8 cellular contexts compared by ENCODE assay signal in the genomic region with DNA sequence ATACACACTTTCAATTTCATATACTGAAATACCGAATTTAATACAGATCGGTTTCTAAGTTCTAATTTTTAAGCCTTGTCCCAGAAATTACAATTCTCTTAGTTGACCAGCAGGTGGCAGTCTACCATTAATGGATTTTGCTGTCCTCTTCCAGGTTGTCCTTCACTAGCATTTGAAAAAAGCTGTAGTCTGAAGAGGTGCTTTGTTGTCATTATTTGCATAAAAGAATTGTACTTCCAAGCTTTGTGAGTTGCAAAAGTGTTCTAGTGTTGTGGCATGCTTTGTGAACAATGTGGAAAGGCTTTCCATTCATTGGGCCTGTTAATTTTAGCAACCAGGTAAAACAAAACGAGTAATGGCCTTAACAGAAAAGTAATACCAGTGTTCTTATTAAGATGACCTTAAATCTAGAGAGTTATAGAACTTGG.
DNase-seq lines count a peak whose midpoint lies in the region; ATAC-seq and TF ChIP-seq lines count a peak whose summit lies in the region.

No MANE protein-coding gene starts in this region.

- 32 to 57% (median 42%) methylated on average over 3 of the region's 3 CpGs for WGBS in adrenal gland, 4 donors
- 39 to 54% (median 48%) methylated on average over 3 of the region's 3 CpGs for WGBS in stomach, 5 donors

- CTCF ChIA-PET in AG04449 (lab: Yijun Ruan, JAX) = interaction anchor here (0.6 to 2.2 kb wide), 16 partner anchors 9 to 881 kb away, joined by 3 to 7 read pairs (median 3); no protein-coding TSS in a partner anchor

- TF ChIP-seq EP300 in stomach (IDR thresholded peaks at IDR 0.05) = no peak

- TF ChIP-seq CTCF in AG04449 (IDR thresholded peaks at IDR 0.05; ENCODE audit: insufficient read depth, low read length, missing control alignments) (peak; percentile 25), adrenal gland (IDR thresholded peaks at IDR 0.05) (peak; percentile 66 to 92 (median 70)), stomach (IDR thresholded peaks at IDR 0.05) (peak in 6 of 7 experiments; percentile 15 to 83 (median 52))

- H3K4me1 ChIP-seq in adrenal gland (replicated peaks in 1 of 2) (no peaks in the 10 kb centered on the region), stomach (no peaks in the 10 kb centered on the region)

- POLR2A ChIA-PET in AG04449 (lab: Yijun Ruan, JAX) = no interaction called here

- H3K4me3 ChIP-seq in AG04449 (ENCODE audit: low read depth, low read length) (no peak overlapping the region), adrenal gland (no peak overlapping the region), stomach (no peak overlapping the region), MG63 (no peak overlapping the region)

- no peaks in the 10 kb centered on the region for H3K9me3 ChIP-seq in adrenal gland (replicated peaks in 1 of 3)
- H3K9me3 ChIP-seq in stomach = no peaks in the 10 kb centered on the region
- no peaks in the 10 kb centered on the region for H3K9me3 ChIP-seq in MG63

- H3K36me3 ChIP-seq in adrenal gland (replicated peaks in 1 of 2) (peaks cover 0 to 11% of the 10 kb centered on the region in 2 donors), stomach (peaks cover 0 to 31% (median 29%) of the 10 kb centered on the region in 4 donors), MG63 (no peaks in the 10 kb centered on the region)

- ATAC-seq in HG02884 (IDR thresholded peaks at IDR 0.05; ENCODE audit: unreplicated experiment) = peak; percentile 65

- H3K27me3 ChIP-seq in adrenal gland (no peaks in the 10 kb centered on the region), stomach (no peaks in the 10 kb centered on the region), MG63 (no peaks in the 10 kb centered on the region)

- H3K27ac ChIP-seq in adrenal gland (no peak overlapping the region), stomach (no peak overlapping the region)

- TF ChIP-seq POLR2A in adrenal gland (IDR thresholded peaks at IDR 0.05) (no peak), stomach (IDR thresholded peaks at IDR 0.05) (no peak)

- intact Hi-C loops in adrenal gland (cut with DNase I) (no loop called here), stomach (cut with DNase I; ENCODE audit: low total_unique reads) (no loop called here)

- no peak for DNase-seq in AG04449 (ENCODE audit: low read depth, low spot score)
- DNase-seq in GM03348 (ENCODE audit: low spot score) = peak; percentile 49
- DNase-seq in NCI-H2196 (lab: John Stamatoyannopoulos, UW; ENCODE audit: unreplicated experiment) = peak; percentile 47
- DNase-seq in adrenal gland = peak in 4 of 7 donors; percentile 12 to 45 (median 31)
- peak; percentile 77 for DNase-seq in inferior parietal cortex (ENCODE audit: extremely low spot score)
- DNase-seq in stomach = no peak
- DNase-seq in MG63 = no peak

Comparison
In these comparisons a context has a peak if more than half of its experiments do, and no peak if none do; other contexts are left out.
1. DNase-seq: peak in GM03348 (single experiment), NCI-H2196 (single experiment), adrenal gland (4 of 7) and inferior parietal cortex (single experiment); none in AG04449 (single experiment), stomach (single experiment) and MG63 (single experiment).
2. Peak in every context shown above with its lines, with median percentiles within 50 percentile points of each other: CTCF ChIP-seq.